In the genomic region with DNA sequence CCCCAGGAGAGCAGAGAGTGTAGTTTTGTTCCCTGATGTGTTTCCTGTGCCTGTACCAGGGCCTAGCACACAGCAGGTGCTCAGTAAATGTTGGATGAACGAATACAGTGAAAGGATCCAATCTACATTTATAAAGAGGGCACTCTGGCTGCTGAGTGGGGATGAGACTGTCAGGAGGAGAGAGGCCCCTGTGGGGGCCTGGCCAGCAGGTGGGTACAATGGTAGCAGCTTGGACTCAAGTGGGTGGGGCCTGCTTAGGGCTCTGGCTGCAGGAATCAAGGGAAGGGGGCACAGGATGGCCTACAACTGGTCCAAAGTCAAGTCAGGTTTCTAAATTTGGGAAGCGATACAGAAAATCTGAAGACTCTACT, we compare ENCODE assay signal across 2 cellular contexts.
TF ChIP-seq lines count a peak whose summit lies in the region.

No MANE protein-coding gene starts in this region.

TF ChIP-seq in HEK293, 187 proteins besides CTCF, POLR2A, EP300 and RAD21:
- TF ChIP-seq ZNF354C (tag by site-specific recombination; IDR thresholded peaks at IDR 0.05; ENCODE audit: borderline replicate concordance, low read depth): no peak
- peak; percentile 80 for TF ChIP-seq ZIC2 (tag by site-specific recombination; IDR thresholded peaks at IDR 0.05)

TF ChIP-seq in H1, 55 proteins besides CTCF, POLR2A, EP300 and RAD21:
- TF ChIP-seq ASH2L (IDR thresholded peaks at IDR 0.05; ENCODE audit: low read length): peak; percentile 48
- no peak for TF ChIP-seq TBP (IDR thresholded peaks at IDR 0.05; ENCODE audit: low read depth, low read length)
- peak; percentile 51 for TF ChIP-seq CTBP2 (IDR thresholded peaks at IDR 0.05; ENCODE audit: borderline replicate concordance, insufficient read depth, insufficient read length, low read length)
- TF ChIP-seq SP2 (IDR thresholded peaks at IDR 0.05; ENCODE audit: low read length): no peak
- no peak for TF ChIP-seq NANOG (IDR thresholded peaks at IDR 0.05; ENCODE audit: insufficient read depth, low read depth, low read length, poor library complexity, severe bottlenecking)
- 0 out of 4 replicates have a peak, but pooled peaks of 1 of the 2 experiments have one; percentile 34 for TF ChIP-seq HDAC2 (IDR thresholded peaks at IDR 0.05; ENCODE audit: borderline replicate concordance in 1 of 2, low read depth in 2 of 2, low read length in 2 of 2)
- TF ChIP-seq BACH1 (IDR thresholded peaks at IDR 0.05; ENCODE audit: low read length): no peak
- TF ChIP-seq TAF1 (IDR thresholded peaks at IDR 0.05; ENCODE audit: low read depth, low read length): no peak
